Comparison of ENCODE assay signal across 10 cellular contexts in genomic region chr6:24391756-24392405, GRCh38. TPM values are rescaled to one million over a fixed set of nuclear protein-coding genes. Genes with fewer than 3 reads are reported as not detected.
DNase-seq lines count a peak whose midpoint lies in the region; ATAC-seq lines count a peak whose summit lies in the region.
"Had no signal": no experiment of that assay in that cellular context is flagged by ENCODE, and none has a peak within 500 bp of the region (broad histone marks: within the 10 kb centered on the region; RNA-seq: fewer than 3 reads in every experiment).

No MANE protein-coding gene starts in this region.

- peak; percentile 90 for ATAC-seq in GM18861 (IDR thresholded peaks at IDR 0.05; ENCODE audit: unreplicated experiment)
- peak; percentile 80 for ATAC-seq in GM21528 (IDR thresholded peaks at IDR 0.05; ENCODE audit: low FRiP score, unreplicated experiment)
- peak; percentile 86 for ATAC-seq in HG03108 (IDR thresholded peaks at IDR 0.05; ENCODE audit: unreplicated experiment)
- peak; percentile 39 for ATAC-seq in activated CD8-positive, alpha-beta T cell treated with anti-CD3 and anti-CD28 coated beads, Interleukin-2, amount 10 ng/mL, durations not matched to agents 7 days and 5 days

- no peaks in the 10 kb centered on the region for H3K9me3 Mint-ChIP-seq in activated CD8-positive, alpha-beta T cell treated with anti-CD3 and anti-CD28 coated beads, Interleukin-2, amount 10 ng/mL, durations not matched to agents 7 days and 5 days (ENCODE audit: insufficient read depth)

- H3K36me3 ChIP-seq in H7 (replicated peaks; ENCODE audit: control insufficient read depth, insufficient read depth, low read length), result no peaks in the 10 kb centered on the region

- CTCF ChIA-PET in activated CD8-positive, alpha-beta T cell treated with anti-CD3 and anti-CD28 coated beads, Interleukin-2, amount 10 ng/mL, durations not matched to agents 7 days and 5 days (lab: Charles Lee), result interaction anchor here (1.5 kb wide), 1 partner anchor 32 kb away, joined by 3 read pairs; no protein-coding TSS in a partner anchor

- no peak for DNase-seq in activated CD8-positive, alpha-beta T cell treated with anti-CD3 and anti-CD28 coated beads, Interleukin-2, amount 10 ng/mL, durations not matched to agents 7 days and 5 days
- DNase-seq in NCI-H524 (lab: John Stamatoyannopoulos, UW) (no peak), H7 (no peak), kidney glomerular epithelial cell (lab: John Stamatoyannopoulos, UW) (no peak), GF-D8 (lab: John Stamatoyannopoulos, UW) (no peak)
- DNase-seq: NCI-H526 had no signal

- peaks cover 15% of the 10 kb centered on the region for H3K27me3 Mint-ChIP-seq in activated CD8-positive, alpha-beta T cell treated with anti-CD3 and anti-CD28 coated beads, Interleukin-2, amount 10 ng/mL, durations not matched to agents 7 days and 5 days (ENCODE audit: low read depth)

- H3K4me1 Mint-ChIP-seq in activated CD8-positive, alpha-beta T cell treated with anti-CD3 and anti-CD28 coated beads, Interleukin-2, amount 10 ng/mL, durations not matched to agents 7 days and 5 days (ENCODE audit: low read depth), result peaks cover 12% of the 10 kb centered on the region
- H3K4me1 Mint-ChIP-seq: neural crest cell had no signal

- no peaks in the 10 kb centered on the region for H3K36me3 Mint-ChIP-seq in activated CD8-positive, alpha-beta T cell treated with anti-CD3 and anti-CD28 coated beads, Interleukin-2, amount 10 ng/mL, durations not matched to agents 7 days and 5 days (ENCODE audit: low read depth)

- no peak overlapping the region for H3K27ac Mint-ChIP-seq in activated CD8-positive, alpha-beta T cell treated with anti-CD3 and anti-CD28 coated beads, Interleukin-2, amount 10 ng/mL, durations not matched to agents 7 days and 5 days

- no peak overlapping the region for H3K4me3 ChIP-seq in H7 (ENCODE audit: insufficient read depth, low read depth, low read length)

- no peak overlapping the region for H3K4me3 Mint-ChIP-seq in activated CD8-positive, alpha-beta T cell treated with anti-CD3 and anti-CD28 coated beads, Interleukin-2, amount 10 ng/mL, durations not matched to agents 7 days and 5 days
- H3K4me3 Mint-ChIP-seq: neural crest cell had no signal

- no peaks in the 10 kb centered on the region for H3K27me3 ChIP-seq in H7 (ENCODE audit: control insufficient read depth, insufficient read depth, low read length)

- POLR2A ChIA-PET in activated CD8-positive, alpha-beta T cell treated with anti-CD3 and anti-CD28 coated beads, Interleukin-2, amount 10 ng/mL, durations not matched to agents 7 days and 5 days (lab: Charles Lee), result no interaction called here

RNA-seq across cellular contexts. Expression of gene MRS2, which starts 10.9 kb away (rescaled TPM):
- 10 to 100 TPM; 20.3 to 21.3 TPM for total RNA-seq in activated CD8-positive, alpha-beta T cell treated with anti-CD3 and anti-CD28 coated beads, Interleukin-2, amount 10 ng/mL, durations not matched to agents 7 days and 5 days
- 71.4 and 79.1 TPM in 2 replicates for total RNA-seq in H7 (2014; rRNA removed; shearing (Covaris generic))

RNA-seq across cellular contexts. Expression of gene DCDC2, which starts 34.0 kb away (rescaled TPM):
- total RNA-seq in activated CD8-positive, alpha-beta T cell treated with anti-CD3 and anti-CD28 coated beads, Interleukin-2, amount 10 ng/mL, durations not matched to agents 7 days and 5 days, result not detected
- total RNA-seq in H7 (2014; rRNA removed; shearing (Covaris generic)), result 0.18 TPM in 1 of 2 replicates, not detected in the other

Comparison
In these comparisons a context has a peak if more than half of its experiments do, and no peak if none do; other contexts are left out.
1. ATAC-seq: peak in every context shown above with its lines; median percentile 90 in GM18861; 86 in HG03108; 80 in GM21528; 39 in activated CD8-positive, alpha-beta T cell treated with anti-CD3 and anti-CD28 coated beads, Interleukin-2, amount 10 ng/mL, durations not matched to agents 7 days and 5 days.